Comparison of ENCODE assay signal across 8 cellular contexts in genomic region chr10:72834183-72834825, GRCh38. TPM values are rescaled to one million over a fixed set of nuclear protein-coding genes. Genes with fewer than 3 reads are reported as not detected.
DNase-seq lines count a peak whose midpoint lies in the region; ATAC-seq and TF ChIP-seq lines count a peak whose summit lies in the region.

No MANE protein-coding gene starts in this region.

- no peaks in the 10 kb centered on the region for H3K9me3 Mint-ChIP-seq in CD4-positive, CD25-positive, alpha-beta regulatory T cell
- H3K9me3 Mint-ChIP-seq in activated T-helper 2 cell treated with anti-CD3 and anti-CD28 coated beads, Interferon-gamma antibody, Interleukin-2, Interleukin-4, amounts not matched to agents 10 μg/mL and 5 μg/mL and 100 μg/mL, durations not matched to agents 14 hours and 24 hours and 36 hours: no peaks in the 10 kb centered on the region

- no peaks in the 10 kb centered on the region for H3K36me3 Mint-ChIP-seq in CD4-positive, CD25-positive, alpha-beta regulatory T cell
- no peaks in the 10 kb centered on the region for H3K36me3 Mint-ChIP-seq in activated T-helper 2 cell treated with anti-CD3 and anti-CD28 coated beads, Interferon-gamma antibody, Interleukin-2, Interleukin-4, amounts not matched to agents 10 μg/mL and 5 μg/mL and 100 μg/mL, durations not matched to agents 14 hours and 24 hours and 36 hours (ENCODE audit: low read depth)

- H3K4me1 ChIP-seq in CD4-positive, CD25-positive, alpha-beta regulatory T cell (ENCODE audit: control insufficient read depth, insufficient read depth, low read length, poor library complexity, severe bottlenecking): no peaks in the 10 kb centered on the region

- intact Hi-C loops in activated T-helper 2 cell treated with anti-CD3 and anti-CD28 coated beads, Interferon-gamma antibody, Interleukin-2, Interleukin-4, amounts not matched to agents 10 μg/mL and 5 μg/mL and 100 μg/mL, durations not matched to agents 14 hours and 24 hours and 36 hours (cut with micrococcal nuclease): loop anchor here (1.0 to 10.0 kb wide), 2 partner anchors 140 to 470 kb away; partner anchors contain the start of gene MCU

- H3K27ac ChIP-seq in CD4-positive, CD25-positive, alpha-beta regulatory T cell (ENCODE audit: insufficient read depth, low read length, poor library complexity, severe bottlenecking): no peak overlapping the region

- no peak overlapping the region for H3K4me3 Mint-ChIP-seq in CD4-positive, CD25-positive, alpha-beta regulatory T cell
- H3K4me3 Mint-ChIP-seq in activated T-helper 2 cell treated with anti-CD3 and anti-CD28 coated beads, Interferon-gamma antibody, Interleukin-2, Interleukin-4, amounts not matched to agents 10 μg/mL and 5 μg/mL and 100 μg/mL, durations not matched to agents 14 hours and 24 hours and 36 hours (ENCODE audit: low read depth): no peak overlapping the region

- H3K9me3 ChIP-seq in CD4-positive, CD25-positive, alpha-beta regulatory T cell (ENCODE audit: control insufficient read depth in 2 of 2, low read length in 2 of 2): no peaks in the 10 kb centered on the region

- no peak for TF ChIP-seq POLR2A in GM18505 (IDR thresholded peaks at IDR 0.05; ENCODE audit: borderline replicate concordance, extremely low read depth, insufficient read depth, insufficient read length)

- peak; percentile 28 to 77 (median 67) for DNase-seq in CD4-positive, CD25-positive, alpha-beta regulatory T cell
- DNase-seq in GM20000 (ENCODE audit: low spot score) (peak; percentile 54), NCI-H446 treated with DMSO at 0.1 percent for 48 hours (lab: John Stamatoyannopoulos, UW) (peak; percentile 11), glomerular visceral epithelial cell (ENCODE audit: extremely low spot score) (peak; percentile 69), pons (ENCODE audit: low spot score) (peak; percentile 84)
- DNase-seq in activated T-helper 2 cell treated with anti-CD3 and anti-CD28 coated beads, Interferon-gamma antibody, Interleukin-2, Interleukin-4, amounts not matched to agents 10 μg/mL and 5 μg/mL and 100 μg/mL, durations not matched to agents 14 hours and 24 hours and 36 hours (ENCODE audit: low spot score): peak; percentile 12
- no peak for DNase-seq in activated effector memory CD4-positive, alpha-beta T cell treated with anti-CD3 and anti-CD28 coated beads, Interleukin-2, amount 50 U/mL, for 16 hours

- H3K4me3 ChIP-seq in CD4-positive, CD25-positive, alpha-beta regulatory T cell (ENCODE audit: low read depth, low read length): no peak overlapping the region

- peak; percentile 40 to 58 for ATAC-seq in CD4-positive, CD25-positive, alpha-beta regulatory T cell (ENCODE audit: low read depth in 2 of 2)
- no peak for ATAC-seq in GM18505 (IDR thresholded peaks at IDR 0.05; ENCODE audit: unreplicated experiment)

- TF ChIP-seq CTCF in GM20000 (IDR thresholded peaks at IDR 0.05; ENCODE audit: extremely low read depth, missing control alignments): peak; percentile 32

- peaks cover 0 to 9% (median 3%) of the 10 kb centered on the region in 4 donors for H3K4me1 Mint-ChIP-seq in CD4-positive, CD25-positive, alpha-beta regulatory T cell
- peaks cover 5% of the 10 kb centered on the region for H3K4me1 Mint-ChIP-seq in activated T-helper 2 cell treated with anti-CD3 and anti-CD28 coated beads, Interferon-gamma antibody, Interleukin-2, Interleukin-4, amounts not matched to agents 10 μg/mL and 5 μg/mL and 100 μg/mL, durations not matched to agents 14 hours and 24 hours and 36 hours (ENCODE audit: low read depth)

- peaks cover 3% of the 10 kb centered on the region for H3K36me3 ChIP-seq in CD4-positive, CD25-positive, alpha-beta regulatory T cell (ENCODE audit: control insufficient read depth, insufficient read depth, low read length)

- no peaks in the 10 kb centered on the region for H3K27me3 ChIP-seq in CD4-positive, CD25-positive, alpha-beta regulatory T cell (ENCODE audit: control insufficient read depth, insufficient read depth, low read length)

- H3K27me3 Mint-ChIP-seq in CD4-positive, CD25-positive, alpha-beta regulatory T cell: no peaks in the 10 kb centered on the region
- H3K27me3 Mint-ChIP-seq in activated T-helper 2 cell treated with anti-CD3 and anti-CD28 coated beads, Interferon-gamma antibody, Interleukin-2, Interleukin-4, amounts not matched to agents 10 μg/mL and 5 μg/mL and 100 μg/mL, durations not matched to agents 14 hours and 24 hours and 36 hours (ENCODE audit: low read depth): no peaks in the 10 kb centered on the region

- H3K27ac Mint-ChIP-seq in CD4-positive, CD25-positive, alpha-beta regulatory T cell: no peak overlapping the region
- no peak overlapping the region for H3K27ac Mint-ChIP-seq in activated T-helper 2 cell treated with anti-CD3 and anti-CD28 coated beads, Interferon-gamma antibody, Interleukin-2, Interleukin-4, amounts not matched to agents 10 μg/mL and 5 μg/mL and 100 μg/mL, durations not matched to agents 14 hours and 24 hours and 36 hours

RNA-seq across cellular contexts. Expression of gene OIT3, which starts 59.2 kb away (rescaled TPM):
- total RNA-seq in CD4-positive, CD25-positive, alpha-beta regulatory T cell: not detected
- polyA plus RNA-seq in CD4-positive, CD25-positive, alpha-beta regulatory T cell: not detected
- total RNA-seq in activated T-helper 2 cell treated with anti-CD3 and anti-CD28 coated beads, Interferon-gamma antibody, Interleukin-2, Interleukin-4, amounts not matched to agents 10 μg/mL and 5 μg/mL and 100 μg/mL, durations not matched to agents 14 hours and 24 hours and 36 hours: not detected in 2 replicates
